Comparison of ENCODE assay signal across 8 cellular contexts in genomic region chr3:15377961-15378791, GRCh38. TPM values are rescaled to one million over a fixed set of nuclear protein-coding genes. Genes with fewer than 3 reads are reported as not detected.
A peak's percentile ranks its signal among the peaks of the same experiment; 100 is the strongest.
DNase-seq lines count a peak whose midpoint lies in the region; ATAC-seq lines count a peak whose summit lies in the region.

No MANE protein-coding gene starts in this region.

- H3K36me3 Mint-ChIP-seq in CD8-positive, alpha-beta memory T cell: no peaks in the 10 kb centered on the region
- H3K36me3 Mint-ChIP-seq in memory B cell: no peaks in the 10 kb centered on the region

- no peaks in the 10 kb centered on the region for H3K9me3 ChIP-seq in CD8-positive, alpha-beta memory T cell (ENCODE audit: low read length)
- no peaks in the 10 kb centered on the region for H3K9me3 ChIP-seq in effector memory CD4-positive, alpha-beta T cell (ENCODE audit: control insufficient read depth, low read length)

- DNase-seq in CD8-positive, alpha-beta memory T cell: peak; percentile 89 to 98 (median 92)
- DNase-seq in HS-5 (ENCODE audit: low read depth) (peak; percentile 70), NK-92 (lab: John Stamatoyannopoulos, UW; ENCODE audit: unreplicated experiment) (peak; percentile 68), memory B cell (ENCODE audit: low spot score in 2 of 2) (peak; percentile 89 to 93)
- DNase-seq in activated CD8-positive, alpha-beta memory T cell treated with anti-CD3 and anti-CD28 coated beads for 1 hour (ENCODE audit: extremely low read depth in 1 of 2, low read depth in 1 of 2): peak; percentile 87 to 89
- peak; percentile 92 to 94 (median 92) for DNase-seq in effector memory CD4-positive, alpha-beta T cell
- DNase-seq in stimulated activated CD8-positive, alpha-beta memory T cell treated with anti-CD3 and anti-CD28 coated beads, Interleukin-12 subunit alpha, Interleukin-12 subunit beta, amount 100 ng/mL, for 4 hours (ENCODE audit: low read depth): peak; percentile 85

- H3K27ac Mint-ChIP-seq in CD8-positive, alpha-beta memory T cell: peak overlapping the region; percentile 84 to 98 (median 94)
- H3K27ac Mint-ChIP-seq in memory B cell: peak overlapping the region; percentile 97

- H3K27ac ChIP-seq in CD8-positive, alpha-beta memory T cell (ENCODE audit: low read depth, low read length): peak overlapping the region; percentile 85
- peak overlapping the region; percentile 89 for H3K27ac ChIP-seq in effector memory CD4-positive, alpha-beta T cell (ENCODE audit: insufficient read depth, low read length, poor library complexity, severe bottlenecking)

- peaks cover 5% of the 10 kb centered on the region for H3K4me1 ChIP-seq in CD8-positive, alpha-beta memory T cell (ENCODE audit: insufficient read depth, low read length)
- peaks cover 3% of the 10 kb centered on the region for H3K4me1 ChIP-seq in effector memory CD4-positive, alpha-beta T cell (ENCODE audit: control insufficient read depth, insufficient read depth, low read length, poor library complexity, severe bottlenecking)

- no peaks in the 10 kb centered on the region for H3K9me3 Mint-ChIP-seq in CD8-positive, alpha-beta memory T cell
- H3K9me3 Mint-ChIP-seq in memory B cell: no peaks in the 10 kb centered on the region

- H3K27me3 Mint-ChIP-seq in CD8-positive, alpha-beta memory T cell: no peaks in the 10 kb centered on the region
- H3K27me3 Mint-ChIP-seq in memory B cell: no peaks in the 10 kb centered on the region

- no peaks in the 10 kb centered on the region for H3K36me3 ChIP-seq in CD8-positive, alpha-beta memory T cell (ENCODE audit: insufficient read depth, low read length)
- no peaks in the 10 kb centered on the region for H3K36me3 ChIP-seq in effector memory CD4-positive, alpha-beta T cell (ENCODE audit: control insufficient read depth, insufficient read depth, low read length)

- CTCF ChIA-PET in CD8-positive, alpha-beta memory T cell (lab: Charles Lee): interaction anchor here (0.9 to 7.1 kb wide), 11 partner anchors 15 to 175 kb away, joined by 3 to 106 read pairs (median 4); partner anchors contain the start of genes CAPN7 and SH3BP5

- peaks cover 7 to 9% (median 8%) of the 10 kb centered on the region in 3 donors for H3K4me1 Mint-ChIP-seq in CD8-positive, alpha-beta memory T cell
- peaks cover 24% of the 10 kb centered on the region for H3K4me1 Mint-ChIP-seq in memory B cell

- H3K4me3 Mint-ChIP-seq in CD8-positive, alpha-beta memory T cell: peak overlapping the region in 2 of 7 donors; percentile 30 to 40
- H3K4me3 Mint-ChIP-seq in memory B cell: no peak overlapping the region

- no peak overlapping the region for H3K4me3 ChIP-seq in CD8-positive, alpha-beta memory T cell (ENCODE audit: low read length)
- H3K4me3 ChIP-seq in effector memory CD4-positive, alpha-beta T cell (ENCODE audit: insufficient read depth, low read depth, low read length, poor library complexity, severe bottlenecking): no peak overlapping the region

- no peaks in the 10 kb centered on the region for H3K27me3 ChIP-seq in CD8-positive, alpha-beta memory T cell (ENCODE audit: insufficient read depth, low read length, poor library complexity, severe bottlenecking)
- H3K27me3 ChIP-seq in effector memory CD4-positive, alpha-beta T cell (replicated peaks; ENCODE audit: control insufficient read depth, insufficient read depth, low read length, poor library complexity, severe bottlenecking): no peaks in the 10 kb centered on the region

- ATAC-seq in GM21367 (IDR thresholded peaks at IDR 0.05; ENCODE audit: unreplicated experiment): peak; percentile 90
- peak; percentile 99 for ATAC-seq in memory B cell (ENCODE audit: low read depth)

- POLR2A ChIA-PET in CD8-positive, alpha-beta memory T cell (lab: Charles Lee): interaction anchor here (0.6 kb wide), 1 partner anchor 46 kb away, joined by 3 read pairs; the partner anchor contains the start of gene SH3BP5

RNA-seq across cellular contexts. Expression of gene SH3BP5, which starts 45.8 kb away (rescaled TPM):
- 10 to 100 TPM; 14.2 to 15.5 TPM for total RNA-seq in CD8-positive, alpha-beta memory T cell
- 84.3 TPM for polyA plus RNA-seq in CD8-positive, alpha-beta memory T cell

RNA-seq across cellular contexts. Expression of gene METTL6, which starts 49.2 kb away (rescaled TPM):
- 10 to 100 TPM; 23.2 to 24.4 TPM for total RNA-seq in CD8-positive, alpha-beta memory T cell
- 15.4 TPM for polyA plus RNA-seq in CD8-positive, alpha-beta memory T cell

RNA-seq across cellular contexts. Expression of gene EAF1, which starts 49.2 kb away (rescaled TPM):
- 10 to 100 TPM; 25.8 to 26.8 TPM for total RNA-seq in CD8-positive, alpha-beta memory T cell
- polyA plus RNA-seq in CD8-positive, alpha-beta memory T cell: 21.2 TPM
